ENCODE assay signal across 8 cellular contexts in genomic region chr2:152098033-152098797, GRCh38. TPM values are rescaled to one million over a fixed set of nuclear protein-coding genes. Genes with fewer than 3 reads are reported as not detected.
DNase-seq lines count a peak whose midpoint lies in the region; ATAC-seq, FAIRE-seq and TF ChIP-seq lines count a peak whose summit lies in the region.

No MANE protein-coding gene starts in this region.

- CTCF ChIA-PET in GM12878 (lab: Yijun Ruan, JAX) = interaction anchor here (2.0 kb wide), 1 partner anchor 74 kb away, joined by 4 read pairs; no protein-coding TSS in a partner anchor

- SMC1A ChIA-PET in GM12878 (lab: Charles Lee; ENCODE audit: uncharacterized antibody, unreplicated experiment) = interaction anchor here (0.6 to 1.0 kb wide), 3 partner anchors 8 to 51 kb away, joined by 3 read pairs; no protein-coding TSS in a partner anchor

- no peaks in the 10 kb centered on the region for H4K20me1 ChIP-seq in GM12878 (ENCODE audit: control insufficient read depth, insufficient read depth)

- H3K9me3 ChIP-seq in GM12878 (replicated peaks; ENCODE audit: control insufficient read depth, insufficient read depth, low read length) = no peaks in the 10 kb centered on the region

- H3K27ac Mint-ChIP-seq in IgD-negative memory B cell = no peak overlapping the region

- peaks cover 33% of the 10 kb centered on the region for H3K27me3 Mint-ChIP-seq in IgD-negative memory B cell

- intact Hi-C loops in GM12878 (cut with micrococcal nuclease; ENCODE audit: unreplicated experiment) = no loop called here

- no peaks in the 10 kb centered on the region for H3K9me3 Mint-ChIP-seq in IgD-negative memory B cell

- POLR2A ChIA-PET in GM12878 (lab: Charles Lee) = no interaction called here

- H2AFZ ChIP-seq in GM12878 (ENCODE audit: control insufficient read depth, low read depth, low read length) = peak overlapping the region; percentile 79

- no peak overlapping the region for H3K9ac ChIP-seq in GM12878 (ENCODE audit: control insufficient read depth, insufficient read depth, low read length)

- peak overlapping the region; percentile 76 for H3K4me3 ChIP-seq in GM12878

- FAIRE-seq in GM12878 (lab: Jason Lieb, UNC) = no peak

- no peak for TF ChIP-seq CTCF in GM12878 (IDR thresholded peaks at IDR 0.05 in 2 of 3, conservative IDR thresholded peaks at IDR 0.05 in 1 of 3; ENCODE audit: control insufficient read depth in 2 of 3, extremely low read depth in 1 of 3, insufficient read depth in 1 of 3, low read depth in 3 of 3, low read length in 3 of 3)

- no peaks in the 10 kb centered on the region for H3K36me3 Mint-ChIP-seq in IgD-negative memory B cell

- H3K79me2 ChIP-seq in GM12878 (ENCODE audit: control insufficient read depth, insufficient read depth, low read length) = 0 out of 2 replicates have a peak, but pooled peaks cover 5% of the 10 kb centered on the region

- peak; percentile 7 for DNase-seq in activated CD4-positive, alpha-beta T cell treated with anti-CD3 and anti-CD28 coated beads for 48 hours
- no peak for DNase-seq in activated CD4-positive, alpha-beta T cell treated with anti-CD3 and anti-CD28 coated beads, Interleukin-2, amount 50 U/mL, for 1 hour
- DNase-seq in GM12878 (ENCODE audit: low read depth, low spot score) = no peak
- DNase-seq in iPS-NIHi7 (ENCODE audit: extremely low spot score) = peak; percentile 49
- DNase-seq in stimulated activated CD8-positive, alpha-beta memory T cell treated with anti-CD3 and anti-CD28 coated beads, Interleukin-4, amount 100 ng/mL, for 48 hours = peak; percentile 25
- DNase-seq in stimulated activated CD4-positive, alpha-beta T cell treated with anti-CD3 and anti-CD28 coated beads, Interleukin-4, amount 100 ng/mL, for 4 hours = no peak

- TF ChIP-seq RAD21 in GM12878 (IDR thresholded peaks at IDR 0.05; ENCODE audit: insufficient read depth, low read depth, low read length) = no peak

- H3K36me3 ChIP-seq in GM12878 (ENCODE audit: control insufficient read depth in 2 of 2, insufficient read depth in 2 of 2, low read length in 1 of 2) = no peaks in the 10 kb centered on the region

- peaks cover 11 to 18% (median 16%) of the 10 kb centered on the region in 3 donors for H3K4me1 Mint-ChIP-seq in IgD-negative memory B cell

- TF ChIP-seq EP300 in GM12878 (IDR thresholded peaks at IDR 0.05; ENCODE audit: borderline replicate concordance in 1 of 2, control insufficient read depth in 1 of 2, low read depth in 2 of 2, low read length in 2 of 2) = no peak

- no TSS peak for BruUV-seq in GM12878 (replicated peaks; lab: Mats Ljungman, UMichigan)

- in situ Hi-C loops in GM12878 (cut with MboI) = no loop called here

- H3K27ac ChIP-seq in GM12878 (ENCODE audit: control insufficient read depth, insufficient read depth) = no peak overlapping the region

- H3K4me2 ChIP-seq in GM12878 (ENCODE audit: control insufficient read depth, insufficient read depth) = peak overlapping the region; percentile 94

- H3K4me3 Mint-ChIP-seq in IgD-negative memory B cell = peak overlapping the region; percentile 76 to 94 (median 86)

- RAD21 ChIA-PET in GM12878 (lab: Charles Lee; ENCODE audit: unreplicated experiment) = no interaction called here

- peaks cover 5% of the 10 kb centered on the region in 2 experiments; a peak in 2 of 4 replicates for H3K27me3 ChIP-seq in GM12878 (replicated peaks in 1 of 2; ENCODE audit: control insufficient read depth in 2 of 2, insufficient read depth in 2 of 2, low read length in 1 of 2)

- TF ChIP-seq POLR2A in GM12878 (IDR thresholded peaks at IDR 0.05; ENCODE audit: low read depth, low read length) = no peak

- ATAC-seq in GM12878 = peak; percentile 65
- no peak for ATAC-seq in HG03565 (IDR thresholded peaks at IDR 0.05; ENCODE audit: unreplicated experiment)

- 2% methylated on average over 49 of the region's 61 CpGs for WGBS in GM12878 (ENCODE audit: insufficient coverage, insufficient replicate concordance, low lambda C conversion rate, missing lambda C conversion rate)

- H3K4me1 ChIP-seq in GM12878 (ENCODE audit: control insufficient read depth, insufficient read depth, low read length) = peaks cover 8% of the 10 kb centered on the region

TF ChIP-seq in GM12878, 131 proteins besides CTCF, POLR2A, EP300 and RAD21:
- TF ChIP-seq SUZ12 (IDR thresholded peaks at IDR 0.05; ENCODE audit: unreplicated experiment) (peak; percentile 14), MTA2 (IDR thresholded peaks at IDR 0.05; ENCODE audit: low read depth) (no peak), NFYA (IDR thresholded peaks at IDR 0.05; ENCODE audit: borderline replicate concordance, low read depth, low read length) (no peak)
TF ChIP-seq in GM12878: peak in this region for 1.

RNA-seq across cellular contexts. Expression of gene CACNB4, which starts 0.6 kb away (rescaled TPM):
- polyA plus RNA-seq in IgD-negative memory B cell (0.43 TPM), GM12878 (2011; rRNA removed) (2.0 and 3.2 TPM in 2 replicates), GM12878 (2014; fragmentation: Illumina TruSeq; extraction: Trizol) (18.3 and 20.6 TPM in 2 replicates), GM12878 (2014; fragmentation: Nextera tagmentation; extraction: Ambion mirVana) (1 to 10 TPM; 2.8 to 4.9 TPM), GM12878 (2014; rRNA removed) (7.7 and 8.4 TPM in 2 replicates), GM12878 (2016; fragmentation: Nextera tagmentation; extraction: Ambion mirVana) (10 to 100 TPM in 1 of 2 experiments, 1 to 10 TPM in 1; 7.5 to 10.1 TPM)
- total RNA-seq in GM12878 (2013; cell fraction: nucleolus; rRNA removed) = 12.4 and 13.5 TPM in 2 replicates
- total RNA-seq in GM12878 (2014; rRNA removed) (13.1 and 17.7 TPM in 2 replicates), GM12878 (2014; rRNA removed; fragmentation: Illumina TruSeq; extraction: Trizol) (21.6 and 22.7 TPM in 2 replicates), GM12878 (2021) (18.2 and 19.4 TPM in 2 replicates)
- polyA plus RNA-seq in GM12878 (2011; ENCODE audit: low read depth) = 5.9 TPM
- polyA plus RNA-seq in GM12878 (2011; cell fraction: cytosol; rRNA removed) = 0.59 and 0.82 TPM in 2 replicates
- 3.8 and 5.1 TPM in 2 replicates for polyA plus RNA-seq in GM12878 (2011; cell fraction: nucleus; rRNA removed)
- polyA plus RNA-seq in GM12878 (2012) = 6.5 and 8.3 TPM in 2 replicates
- 4.4 and 7.1 TPM in 2 replicates for polyA minus RNA-seq in GM12878 (2011; rRNA and poly(A)+ RNA removed)
- polyA minus RNA-seq in GM12878 (2011; cell fraction: cytosol; rRNA and poly(A)+ RNA removed) = 0.52 and 1.5 TPM in 2 replicates
- 5.9 and 9.2 TPM in 2 replicates for polyA minus RNA-seq in GM12878 (2011; cell fraction: nucleus; rRNA and poly(A)+ RNA removed)

Comparison
In these comparisons a context has a peak if more than half of its experiments do, and no peak if none do; other contexts are left out.
1. DNase-seq: peak in activated CD4-positive, alpha-beta T cell treated with anti-CD3 and anti-CD28 coated beads for 48 hours (single experiment), iPS-NIHi7 (single experiment) and stimulated activated CD8-positive, alpha-beta memory T cell treated with anti-CD3 and anti-CD28 coated beads, Interleukin-4, amount 100 ng/mL, for 48 hours (single experiment); none in activated CD4-positive, alpha-beta T cell treated with anti-CD3 and anti-CD28 coated beads, Interleukin-2, amount 50 U/mL, for 1 hour (single experiment), GM12878 (single experiment) and stimulated activated CD4-positive, alpha-beta T cell treated with anti-CD3 and anti-CD28 coated beads, Interleukin-4, amount 100 ng/mL, for 4 hours (0 of 2).